Comparison of ENCODE assay signal across 10 cellular contexts in the genomic region with DNA sequence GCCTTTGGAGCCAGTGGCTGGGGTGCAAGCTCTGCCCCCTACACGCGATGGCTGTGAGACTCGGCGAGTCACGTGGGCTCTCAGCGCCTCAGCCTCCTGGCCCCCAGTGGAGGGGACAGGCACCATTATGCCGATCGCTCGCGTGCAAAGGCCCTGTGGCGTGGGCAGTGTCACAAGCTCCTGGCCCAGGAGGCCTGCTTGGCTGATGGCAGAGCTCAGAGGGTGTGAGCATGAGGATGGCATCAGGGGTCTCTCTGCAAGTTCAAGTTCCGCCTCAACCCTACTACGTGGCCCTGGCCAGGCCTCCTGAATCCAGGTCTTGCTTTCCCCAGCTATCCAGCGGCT.
DNase-seq lines count a peak whose midpoint lies in the region; ATAC-seq and TF ChIP-seq lines count a peak whose summit lies in the region.
"Had no signal": no experiment of that assay in that cellular context is flagged by ENCODE, and none has a peak within 500 bp of the region (broad histone marks: within the 10 kb centered on the region; RNA-seq: fewer than 3 reads in every experiment).

No MANE protein-coding gene starts in this region.

- H3K4me3 ChIP-seq in BLaER1 (no peak overlapping the region), HEK293 (ENCODE audit: low read depth, low read length) (no peak overlapping the region), endodermal cell (ENCODE audit: low read length) (no peak overlapping the region), osteoblast (ENCODE audit: insufficient read depth, low read length) (no peak overlapping the region)

- H3K9me3 ChIP-seq in BLaER1 = peaks cover 10% of the 10 kb centered on the region
- H3K9me3 ChIP-seq in HEK293 (ENCODE audit: control insufficient read depth, insufficient read depth, low read depth, low read length) = no peaks in the 10 kb centered on the region
- H3K9me3 ChIP-seq in endodermal cell (ENCODE audit: control insufficient read depth, low read length) = peaks cover 9% of the 10 kb centered on the region
- no peaks in the 10 kb centered on the region for H3K9me3 ChIP-seq in osteoblast (ENCODE audit: low read depth, low read length)

- H3K36me3 ChIP-seq in BLaER1 = no peaks in the 10 kb centered on the region
- no peaks in the 10 kb centered on the region for H3K36me3 ChIP-seq in HEK293 (ENCODE audit: control insufficient read depth in 2 of 2, insufficient read depth in 1 of 2, low read length in 2 of 2)
- no peaks in the 10 kb centered on the region for H3K36me3 ChIP-seq in endodermal cell (ENCODE audit: control insufficient read depth, insufficient read depth, low read length)
- H3K36me3 ChIP-seq in osteoblast (ENCODE audit: insufficient read depth, low read length) = no peaks in the 10 kb centered on the region

- H4K20me1 ChIP-seq in BLaER1 (no peaks in the 10 kb centered on the region), osteoblast (ENCODE audit: insufficient read depth, low read length) (no peaks in the 10 kb centered on the region)

- H3K27ac ChIP-seq in BLaER1 (peak overlapping the region; percentile 8; the same call in 1 of the 2 replicates), HEK293 (ENCODE audit: extremely low read depth, low read depth, low read length) (no peak overlapping the region), endodermal cell (ENCODE audit: low read depth, low read length) (no peak overlapping the region), osteoblast (ENCODE audit: low read depth, low read length) (no peak overlapping the region)

- POLR2A ChIA-PET in HEK293 (lab: Yijun Ruan, JAX) = no interaction called here

- H3K79me2 ChIP-seq in osteoblast (ENCODE audit: insufficient read depth, low read length) = no peaks in the 10 kb centered on the region

- no peaks in the 10 kb centered on the region for H3K4me1 Mint-ChIP-seq in endodermal cell

- WGBS in endodermal cell (ENCODE audit: insufficient coverage in 1 of 2, insufficient read length in 1 of 2), 2 experiments = 94 to 97% methylated on average over 6 to 14 of the region's 14 CpGs

- H3K4me3 Mint-ChIP-seq in endodermal cell = no peak overlapping the region

- H3K9me3 Mint-ChIP-seq in endodermal cell = peaks cover 8% of the 10 kb centered on the region

- no peaks in the 10 kb centered on the region; the same call in 1 of the 2 replicates for H3K27me3 ChIP-seq in BLaER1
- peaks cover 29% of the 10 kb centered on the region for H3K27me3 ChIP-seq in endodermal cell (ENCODE audit: control insufficient read depth, insufficient read depth, low read length, poor library complexity, severe bottlenecking)
- peaks cover 55% of the 10 kb centered on the region for H3K27me3 ChIP-seq in osteoblast (ENCODE audit: insufficient read depth, low read length)

- no peak for ATAC-seq in HG02938 (IDR thresholded peaks at IDR 0.05; ENCODE audit: unreplicated experiment)
- ATAC-seq in HG03565 (IDR thresholded peaks at IDR 0.05; ENCODE audit: unreplicated experiment) = no peak

- DNase-seq in endodermal cell = peak; percentile 27
- DNase-seq in osteoblast (ENCODE audit: insufficient read length, low spot score, missing footprints) = peak; percentile 54
- DNase-seq in GM19240 (ENCODE audit: insufficient read length, low spot score) = no peak
- no peak for DNase-seq in NCI-H226
- DNase-seq: EL, MV-4-11 had no signal

- CTCF ChIA-PET in HEK293 (lab: Yijun Ruan, JAX) = interaction anchor here (0.6 kb wide), 1 partner anchor 536 kb away, joined by 3 read pairs; no protein-coding TSS in a partner anchor

- peak overlapping the region; percentile 99 for H3K4me2 ChIP-seq in BLaER1
- H3K4me2 ChIP-seq in osteoblast (ENCODE audit: insufficient read depth, low read length) = no peak overlapping the region

- H3K27me3 Mint-ChIP-seq in endodermal cell (ENCODE audit: insufficient read depth) = peaks cover 63% of the 10 kb centered on the region

- H2AFZ ChIP-seq in osteoblast (ENCODE audit: low read length) = no peak overlapping the region

- H3K9ac ChIP-seq in BLaER1 (no peak overlapping the region), endodermal cell (ENCODE audit: extremely low read depth, low read length, poor library complexity, severe bottlenecking) (no peak overlapping the region)

- H3K4me1 ChIP-seq in BLaER1 (peaks cover 84% of the 10 kb centered on the region), HEK293 (ENCODE audit: control insufficient read depth, insufficient read depth, low read length) (no peaks in the 10 kb centered on the region), endodermal cell (ENCODE audit: control insufficient read depth, insufficient read depth, low read length) (no peaks in the 10 kb centered on the region), osteoblast (ENCODE audit: insufficient read depth, low read length) (no peaks in the 10 kb centered on the region)

- H3K27ac Mint-ChIP-seq in endodermal cell = no peak overlapping the region

- no peaks in the 10 kb centered on the region for H3K36me3 Mint-ChIP-seq in endodermal cell (ENCODE audit: low read depth)

- TF ChIP-seq CTCF in HEK293 (tag by site-specific recombination; IDR thresholded peaks at IDR 0.05) (no peak), endodermal cell (conservative IDR thresholded peaks at IDR 0.05) (no peak), osteoblast (IDR thresholded peaks at IDR 0.05; ENCODE audit: extremely low read depth, low read depth, low read length) (no peak)

TF ChIP-seq in HEK293, 187 proteins besides CTCF, POLR2A, EP300 and RAD21:
- TF ChIP-seq, protein P1, sequence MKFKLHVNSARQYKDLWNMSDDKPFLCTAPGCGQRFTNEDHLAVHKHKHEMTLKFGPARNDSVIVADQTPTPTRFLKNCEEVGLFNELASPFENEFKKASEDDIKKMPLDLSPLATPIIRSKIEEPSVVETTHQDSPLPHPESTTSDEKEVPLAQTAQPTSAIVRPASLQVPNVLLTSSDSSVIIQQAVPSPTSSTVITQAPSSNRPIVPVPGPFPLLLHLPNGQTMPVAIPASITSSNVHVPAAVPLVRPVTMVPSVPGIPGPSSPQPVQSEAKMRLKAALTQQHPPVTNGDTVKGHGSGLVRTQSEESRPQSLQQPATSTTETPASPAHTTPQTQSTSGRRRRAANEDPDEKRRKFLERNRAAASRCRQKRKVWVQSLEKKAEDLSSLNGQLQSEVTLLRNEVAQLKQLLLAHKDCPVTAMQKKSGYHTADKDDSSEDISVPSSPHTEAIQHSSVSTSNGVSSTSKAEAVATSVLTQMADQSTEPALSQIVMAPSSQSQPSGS (tag by site-specific recombination; IDR thresholded peaks at IDR 0.05; ENCODE audit: low read depth) = no peak
- TF ChIP-seq ZNF623 (tag by site-specific recombination; IDR thresholded peaks at IDR 0.05) = peak; percentile 73

Comparison
In these comparisons a context has a peak if more than half of its experiments do, and no peak if none do; other contexts are left out.
1. DNase-seq: peak in endodermal cell (single experiment) and osteoblast (single experiment); none in GM19240 (single experiment) and NCI-H226 (single experiment).